ENCODE assay signal across 19 cellular contexts in genomic region chr21:27555996-27556395, GRCh38.
DNase-seq lines count a peak whose midpoint lies in the region; TF ChIP-seq lines count a peak whose summit lies in the region.
"Had no signal": no experiment of that assay in that cellular context is flagged by ENCODE, and none has a peak within 500 bp of the region (broad histone marks: within the 10 kb centered on the region; RNA-seq: fewer than 3 reads in every experiment).

No MANE protein-coding gene starts in this region.

- TF ChIP-seq CTCF in choroid plexus epithelial cell (conservative IDR thresholded peaks at IDR 0.05; ENCODE audit: low read depth, low read length): no peak

- intact Hi-C loops in cardiac septum (cut with DNase I): no loop called here

- H3K4me3 ChIP-seq in choroid plexus epithelial cell (ENCODE audit: low read depth, low read length): no peak overlapping the region
- H3K4me3 ChIP-seq: GM12878 had no signal

- peak; percentile 60 for DNase-seq in EL
- DNase-seq in LHCN-M2 (ENCODE audit: low read depth): peak; percentile 79
- DNase-seq in choroid plexus epithelial cell (ENCODE audit: low read depth): peak; percentile 62
- peak; percentile 63 for DNase-seq in non-pigmented ciliary epithelial cell (ENCODE audit: low read depth)
- no peak for DNase-seq in NAMALWA (ENCODE audit: low spot score)
- DNase-seq in NOMO-1 (lab: John Stamatoyannopoulos, UW; ENCODE audit: unreplicated experiment in 2 of 2): no peak
- no peak for DNase-seq in cardiac septum (ENCODE audit: low spot score)
- no peak for DNase-seq in midbrain (lab: John Stamatoyannopoulos, UW)
- DNase-seq: DMS53; H7; MM.1S; NCI-H1092 treated with DMSO at 0.1 percent for 48 hours; NCI-H1436 treated with DMSO at 0.1 percent for 48 hours; NCI-H1930; NCI-H2227 treated with DMSO at 0.1 percent for 48 hours; NCI-H510A treated with DMSO at 0.1 percent for 48 hours; NCI-H774; NK-92 treated with Interleukin-12 subunit alpha and Interleukin-12 subunit beta, amount 100 ng/mL, for 24 hours had no signal

Comparison
In these comparisons a context has a peak if more than half of its experiments do, and no peak if none do; other contexts are left out.
1. DNase-seq: peak in EL (single experiment), LHCN-M2 (single experiment), choroid plexus epithelial cell (single experiment) and non-pigmented ciliary epithelial cell (single experiment); none in NAMALWA (single experiment), NOMO-1 (0 of 2), cardiac septum (single experiment) and midbrain (single experiment).